Comparison of ENCODE assay signal across 1 cellular context in genomic region chr10:133143546-133143945, GRCh38.
TF ChIP-seq lines count a peak whose summit lies in the region.

No MANE protein-coding gene starts in this region.

TF ChIP-seq in GM23338, 12 proteins besides CTCF, POLR2A, EP300 and RAD21 (continued from another document):
- TF ChIP-seq, protein P1, sequence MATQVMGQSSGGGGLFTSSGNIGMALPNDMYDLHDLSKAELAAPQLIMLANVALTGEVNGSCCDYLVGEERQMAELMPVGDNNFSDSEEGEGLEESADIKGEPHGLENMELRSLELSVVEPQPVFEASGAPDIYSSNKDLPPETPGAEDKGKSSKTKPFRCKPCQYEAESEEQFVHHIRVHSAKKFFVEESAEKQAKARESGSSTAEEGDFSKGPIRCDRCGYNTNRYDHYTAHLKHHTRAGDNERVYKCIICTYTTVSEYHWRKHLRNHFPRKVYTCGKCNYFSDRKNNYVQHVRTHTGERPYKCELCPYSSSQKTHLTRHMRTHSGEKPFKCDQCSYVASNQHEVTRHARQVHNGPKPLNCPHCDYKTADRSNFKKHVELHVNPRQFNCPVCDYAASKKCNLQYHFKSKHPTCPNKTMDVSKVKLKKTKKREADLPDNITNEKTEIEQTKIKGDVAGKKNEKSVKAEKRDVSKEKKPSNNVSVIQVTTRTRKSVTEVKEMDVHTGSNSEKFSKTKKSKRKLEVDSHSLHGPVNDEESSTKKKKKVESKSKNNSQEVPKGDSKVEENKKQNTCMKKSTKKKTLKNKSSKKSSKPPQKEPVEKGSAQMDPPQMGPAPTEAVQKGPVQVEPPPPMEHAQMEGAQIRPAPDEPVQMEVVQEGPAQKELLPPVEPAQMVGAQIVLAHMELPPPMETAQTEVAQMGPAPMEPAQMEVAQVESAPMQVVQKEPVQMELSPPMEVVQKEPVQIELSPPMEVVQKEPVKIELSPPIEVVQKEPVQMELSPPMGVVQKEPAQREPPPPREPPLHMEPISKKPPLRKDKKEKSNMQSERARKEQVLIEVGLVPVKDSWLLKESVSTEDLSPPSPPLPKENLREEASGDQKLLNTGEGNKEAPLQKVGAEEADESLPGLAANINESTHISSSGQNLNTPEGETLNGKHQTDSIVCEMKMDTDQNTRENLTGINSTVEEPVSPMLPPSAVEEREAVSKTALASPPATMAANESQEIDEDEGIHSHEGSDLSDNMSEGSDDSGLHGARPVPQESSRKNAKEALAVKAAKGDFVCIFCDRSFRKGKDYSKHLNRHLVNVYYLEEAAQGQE (IDR thresholded peaks at IDR 0.05; ENCODE audit: unreplicated experiment), result no peak
- no peak for TF ChIP-seq ETS1 (IDR thresholded peaks at IDR 0.05)
- TF ChIP-seq POLR2AphosphoS5 (IDR thresholded peaks at IDR 0.05; ENCODE audit: low read depth), result no peak
- TF ChIP-seq NANOG (IDR thresholded peaks at IDR 0.05; ENCODE audit: borderline replicate concordance), result no peak
- no peak for TF ChIP-seq CREB1 (CRISPR knock-in tag; IDR thresholded peaks at IDR 0.05; ENCODE audit: low read depth)
- TF ChIP-seq EZH2 (IDR thresholded peaks at IDR 0.05; ENCODE audit: low read depth, unreplicated experiment), result no peak
- TF ChIP-seq ZNF331 (CRISPR knock-in tag; IDR thresholded peaks at IDR 0.05; ENCODE audit: low read depth), result no peak
